2 cellular contexts compared by ENCODE assay signal in the genomic region with DNA sequence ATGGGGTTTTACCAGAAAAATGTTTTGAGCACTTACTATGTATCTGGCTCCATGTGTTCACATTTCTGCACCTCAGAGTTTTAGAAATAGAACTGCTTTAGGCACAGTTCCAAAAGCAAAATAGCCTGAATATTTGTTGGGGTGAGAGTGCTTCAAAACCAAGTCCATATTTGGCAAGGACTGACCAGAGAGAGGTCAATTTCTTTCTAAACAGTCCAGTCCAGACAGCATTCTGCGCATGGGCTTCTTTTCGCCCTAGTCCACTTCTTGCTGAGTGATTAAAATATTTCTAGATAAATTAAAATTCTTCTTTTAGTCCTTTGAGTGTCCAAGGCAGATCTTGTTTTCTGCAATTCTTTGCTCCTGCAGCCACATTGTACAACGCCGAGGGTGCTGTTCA.
TF ChIP-seq lines count a peak whose summit lies in the region.

No MANE protein-coding gene starts in this region.

TF ChIP-seq in SK-N-SH treated with all-trans-retinoic acid at 6 μM for 48 hours, 23 proteins besides CTCF, POLR2A, EP300 and RAD21:
- TF ChIP-seq ZFP3 (CRISPR knock-in tag; IDR thresholded peaks at IDR 0.05) = no peak
- TF ChIP-seq ZFP30 (CRISPR knock-in tag; IDR thresholded peaks at IDR 0.05) = no peak
- TF ChIP-seq, protein P1, sequence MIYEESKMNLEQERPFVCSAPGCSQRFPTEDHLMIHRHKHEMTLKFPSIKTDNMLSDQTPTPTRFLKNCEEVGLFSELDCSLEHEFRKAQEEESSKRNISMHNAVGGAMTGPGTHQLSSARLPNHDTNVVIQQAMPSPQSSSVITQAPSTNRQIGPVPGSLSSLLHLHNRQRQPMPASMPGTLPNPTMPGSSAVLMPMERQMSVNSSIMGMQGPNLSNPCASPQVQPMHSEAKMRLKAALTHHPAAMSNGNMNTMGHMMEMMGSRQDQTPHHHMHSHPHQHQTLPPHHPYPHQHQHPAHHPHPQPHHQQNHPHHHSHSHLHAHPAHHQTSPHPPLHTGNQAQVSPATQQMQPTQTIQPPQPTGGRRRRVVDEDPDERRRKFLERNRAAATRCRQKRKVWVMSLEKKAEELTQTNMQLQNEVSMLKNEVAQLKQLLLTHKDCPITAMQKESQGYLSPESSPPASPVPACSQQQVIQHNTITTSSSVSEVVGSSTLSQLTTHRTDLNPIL (CRISPR knock-in tag; IDR thresholded peaks at IDR 0.05; ENCODE audit: low read depth) = no peak
- TF ChIP-seq ISL1 (CRISPR knock-in tag; IDR thresholded peaks at IDR 0.05) = no peak
- no peak for TF ChIP-seq BACH2 (CRISPR knock-in tag; IDR thresholded peaks at IDR 0.05; ENCODE audit: borderline replicate concordance)
- TF ChIP-seq, protein P2, sequence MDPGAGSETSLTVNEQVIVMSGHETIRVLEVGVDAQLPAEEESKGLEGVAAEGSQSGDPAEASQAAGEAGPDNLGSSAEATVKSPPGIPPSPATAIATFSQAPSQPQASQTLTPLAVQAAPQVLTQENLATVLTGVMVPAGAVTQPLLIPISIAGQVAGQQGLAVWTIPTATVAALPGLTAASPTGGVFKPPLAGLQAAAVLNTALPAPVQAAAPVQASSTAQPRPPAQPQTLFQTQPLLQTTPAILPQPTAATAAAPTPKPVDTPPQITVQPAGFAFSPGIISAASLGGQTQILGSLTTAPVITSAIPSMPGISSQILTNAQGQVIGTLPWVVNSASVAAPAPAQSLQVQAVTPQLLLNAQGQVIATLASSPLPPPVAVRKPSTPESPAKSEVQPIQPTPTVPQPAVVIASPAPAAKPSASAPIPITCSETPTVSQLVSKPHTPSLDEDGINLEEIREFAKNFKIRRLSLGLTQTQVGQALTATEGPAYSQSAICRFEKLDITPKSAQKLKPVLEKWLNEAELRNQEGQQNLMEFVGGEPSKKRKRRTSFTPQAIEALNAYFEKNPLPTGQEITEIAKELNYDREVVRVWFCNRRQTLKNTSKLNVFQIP (CRISPR knock-in tag; IDR thresholded peaks at IDR 0.05; ENCODE audit: borderline replicate concordance, low read depth) = no peak
- TF ChIP-seq ESRRG (CRISPR knock-in tag; IDR thresholded peaks at IDR 0.05) = no peak
- TF ChIP-seq, protein P3, sequence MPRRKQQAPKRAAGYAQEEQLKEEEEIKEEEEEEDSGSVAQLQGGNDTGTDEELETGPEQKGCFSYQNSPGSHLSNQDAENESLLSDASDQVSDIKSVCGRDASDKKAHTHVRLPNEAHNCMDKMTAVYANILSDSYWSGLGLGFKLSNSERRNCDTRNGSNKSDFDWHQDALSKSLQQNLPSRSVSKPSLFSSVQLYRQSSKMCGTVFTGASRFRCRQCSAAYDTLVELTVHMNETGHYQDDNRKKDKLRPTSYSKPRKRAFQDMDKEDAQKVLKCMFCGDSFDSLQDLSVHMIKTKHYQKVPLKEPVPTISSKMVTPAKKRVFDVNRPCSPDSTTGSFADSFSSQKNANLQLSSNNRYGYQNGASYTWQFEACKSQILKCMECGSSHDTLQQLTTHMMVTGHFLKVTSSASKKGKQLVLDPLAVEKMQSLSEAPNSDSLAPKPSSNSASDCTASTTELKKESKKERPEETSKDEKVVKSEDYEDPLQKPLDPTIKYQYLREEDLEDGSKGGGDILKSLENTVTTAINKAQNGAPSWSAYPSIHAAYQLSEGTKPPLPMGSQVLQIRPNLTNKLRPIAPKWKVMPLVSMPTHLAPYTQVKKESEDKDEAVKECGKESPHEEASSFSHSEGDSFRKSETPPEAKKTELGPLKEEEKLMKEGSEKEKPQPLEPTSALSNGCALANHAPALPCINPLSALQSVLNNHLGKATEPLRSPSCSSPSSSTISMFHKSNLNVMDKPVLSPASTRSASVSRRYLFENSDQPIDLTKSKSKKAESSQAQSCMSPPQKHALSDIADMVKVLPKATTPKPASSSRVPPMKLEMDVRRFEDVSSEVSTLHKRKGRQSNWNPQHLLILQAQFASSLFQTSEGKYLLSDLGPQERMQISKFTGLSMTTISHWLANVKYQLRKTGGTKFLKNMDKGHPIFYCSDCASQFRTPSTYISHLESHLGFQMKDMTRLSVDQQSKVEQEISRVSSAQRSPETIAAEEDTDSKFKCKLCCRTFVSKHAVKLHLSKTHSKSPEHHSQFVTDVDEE (CRISPR knock-in tag; IDR thresholded peaks at IDR 0.05) = no peak
- TF ChIP-seq GLIS3 (CRISPR knock-in tag; IDR thresholded peaks at IDR 0.05) = no peak
- no peak for TF ChIP-seq ARNTL (CRISPR knock-in tag; IDR thresholded peaks at IDR 0.05; ENCODE audit: borderline replicate concordance, low read depth)

TF ChIP-seq in SK-N-SH, 30 proteins besides CTCF, POLR2A, EP300 and RAD21:
- TF ChIP-seq, protein P4, sequence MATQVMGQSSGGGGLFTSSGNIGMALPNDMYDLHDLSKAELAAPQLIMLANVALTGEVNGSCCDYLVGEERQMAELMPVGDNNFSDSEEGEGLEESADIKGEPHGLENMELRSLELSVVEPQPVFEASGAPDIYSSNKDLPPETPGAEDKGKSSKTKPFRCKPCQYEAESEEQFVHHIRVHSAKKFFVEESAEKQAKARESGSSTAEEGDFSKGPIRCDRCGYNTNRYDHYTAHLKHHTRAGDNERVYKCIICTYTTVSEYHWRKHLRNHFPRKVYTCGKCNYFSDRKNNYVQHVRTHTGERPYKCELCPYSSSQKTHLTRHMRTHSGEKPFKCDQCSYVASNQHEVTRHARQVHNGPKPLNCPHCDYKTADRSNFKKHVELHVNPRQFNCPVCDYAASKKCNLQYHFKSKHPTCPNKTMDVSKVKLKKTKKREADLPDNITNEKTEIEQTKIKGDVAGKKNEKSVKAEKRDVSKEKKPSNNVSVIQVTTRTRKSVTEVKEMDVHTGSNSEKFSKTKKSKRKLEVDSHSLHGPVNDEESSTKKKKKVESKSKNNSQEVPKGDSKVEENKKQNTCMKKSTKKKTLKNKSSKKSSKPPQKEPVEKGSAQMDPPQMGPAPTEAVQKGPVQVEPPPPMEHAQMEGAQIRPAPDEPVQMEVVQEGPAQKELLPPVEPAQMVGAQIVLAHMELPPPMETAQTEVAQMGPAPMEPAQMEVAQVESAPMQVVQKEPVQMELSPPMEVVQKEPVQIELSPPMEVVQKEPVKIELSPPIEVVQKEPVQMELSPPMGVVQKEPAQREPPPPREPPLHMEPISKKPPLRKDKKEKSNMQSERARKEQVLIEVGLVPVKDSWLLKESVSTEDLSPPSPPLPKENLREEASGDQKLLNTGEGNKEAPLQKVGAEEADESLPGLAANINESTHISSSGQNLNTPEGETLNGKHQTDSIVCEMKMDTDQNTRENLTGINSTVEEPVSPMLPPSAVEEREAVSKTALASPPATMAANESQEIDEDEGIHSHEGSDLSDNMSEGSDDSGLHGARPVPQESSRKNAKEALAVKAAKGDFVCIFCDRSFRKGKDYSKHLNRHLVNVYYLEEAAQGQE (IDR thresholded peaks at IDR 0.05; ENCODE audit: low read depth, low read length) = no peak
- TF ChIP-seq EZH2phosphoT487 (IDR thresholded peaks at IDR 0.05; ENCODE audit: borderline replicate concordance, low read depth) = no peak
- TF ChIP-seq ELF1 (IDR thresholded peaks at IDR 0.05) = no peak
TF ChIP-seq in SK-N-SH: peak in this region for 0.
